ENCODE assay signal across 22 cellular contexts in the genomic region with DNA sequence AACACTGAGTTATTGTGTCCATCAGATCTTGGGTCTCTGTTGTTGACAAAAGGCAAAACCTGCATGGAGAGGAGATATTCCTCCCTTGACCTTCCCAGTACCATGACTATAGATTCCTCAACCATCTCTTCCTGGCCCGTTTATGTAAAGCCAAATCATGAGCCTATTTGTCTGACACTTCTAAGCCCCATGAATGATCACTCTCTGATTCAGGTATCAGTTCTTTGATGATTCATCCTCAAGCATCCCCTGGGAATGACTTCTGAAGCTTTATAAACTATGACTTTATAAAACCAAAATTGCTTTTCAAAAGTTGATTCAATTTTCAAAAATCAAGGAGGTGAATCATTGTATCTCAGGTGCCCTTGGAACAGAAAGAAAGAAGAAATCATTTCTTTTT.
"Had no signal": no experiment of that assay in that cellular context is flagged by ENCODE, and none has a peak within 500 bp of the region (broad histone marks: within the 10 kb centered on the region; RNA-seq: fewer than 3 reads in every experiment).

No MANE protein-coding gene starts in this region.

- H3K27ac ChIP-seq: spleen, thoracic aorta, WERI-Rb-1 had no signal

- H3K4me1 ChIP-seq: spleen had no signal

- H3K9me3 ChIP-seq: spleen, thoracic aorta had no signal

- H3K36me3 Mint-ChIP-seq: activated naive CD8-positive, alpha-beta T cell treated with anti-CD3 and anti-CD28 coated beads, Interleukin-2, amount 10 ng/mL, durations not matched to agents 7 days and 5 days; natural killer cell treated with Interleukin-12 subunit alpha and Interleukin-12 subunit beta and Interleukin-15 and Interleukin-18, amount 100 ng/mL, for 72 hours; type B pancreatic cell had no signal

- FAIRE-seq: endometrium, frontal cortex, TTC549 had no signal

- H3K36me3 ChIP-seq: spleen, thoracic aorta, WERI-Rb-1 had no signal

- H3K27me3 Mint-ChIP-seq: dendritic cell treated with granulocyte-macrophage colony-stimulating factor and Interleukin-4, amounts not matched to agents 40 ng/mL and 50 ng/mL, for 4 days; progenitor cell of endocrine pancreas had no signal

- H3K4me1 Mint-ChIP-seq: activated naive CD8-positive, alpha-beta T cell treated with anti-CD3 and anti-CD28 coated beads, Interleukin-2, amount 10 ng/mL, durations not matched to agents 7 days and 5 days had no signal

- H3K27ac Mint-ChIP-seq: activated naive CD8-positive, alpha-beta T cell treated with anti-CD3 and anti-CD28 coated beads, Interleukin-2, amount 10 ng/mL, durations not matched to agents 7 days and 5 days; dendritic cell treated with granulocyte-macrophage colony-stimulating factor and Interleukin-4, amounts not matched to agents 40 ng/mL and 50 ng/mL, for 4 days; natural killer cell treated with Interleukin-12 subunit alpha and Interleukin-12 subunit beta and Interleukin-15 and Interleukin-18, amount 100 ng/mL, for 72 hours; progenitor cell of endocrine pancreas; type B pancreatic cell had no signal

- ATAC-seq: left ventricle myocardium superior; natural killer cell treated with Interleukin-12 subunit alpha and Interleukin-12 subunit beta and Interleukin-15 and Interleukin-18, amount 100 ng/mL, for 72 hours had no signal

- H3K4me3 ChIP-seq: spleen, thoracic aorta had no signal

- H3K9me3 Mint-ChIP-seq: activated naive CD8-positive, alpha-beta T cell treated with anti-CD3 and anti-CD28 coated beads, Interleukin-2, amount 10 ng/mL, durations not matched to agents 7 days and 5 days; dendritic cell treated with granulocyte-macrophage colony-stimulating factor and Interleukin-4, amounts not matched to agents 40 ng/mL and 50 ng/mL, for 4 days; natural killer cell treated with Interleukin-12 subunit alpha and Interleukin-12 subunit beta and Interleukin-15 and Interleukin-18, amount 100 ng/mL, for 72 hours; type B pancreatic cell had no signal

- H3K4me3 Mint-ChIP-seq: activated naive CD8-positive, alpha-beta T cell treated with anti-CD3 and anti-CD28 coated beads, Interleukin-2, amount 10 ng/mL, durations not matched to agents 7 days and 5 days; dendritic cell treated with granulocyte-macrophage colony-stimulating factor and Interleukin-4, amounts not matched to agents 40 ng/mL and 50 ng/mL, for 4 days; natural killer cell treated with Interleukin-12 subunit alpha and Interleukin-12 subunit beta and Interleukin-15 and Interleukin-18, amount 100 ng/mL, for 72 hours; type B pancreatic cell had no signal

- DNase-seq: activated CD4-positive, alpha-beta T cell treated with anti-CD3 and anti-CD28 coated beads, Interleukin-2, amount 50 U/mL, for 1 hour; activated CD4-positive, CD25-positive, alpha-beta regulatory T cell treated with anti-CD3 and anti-CD28 coated beads, Interleukin-2, amount 50 U/mL, for 72 hours; activated naive CD8-positive, alpha-beta T cell treated with anti-CD3 and anti-CD28 coated beads, Interleukin-2, amount 10 ng/mL, durations not matched to agents 7 days and 5 days; activated T-cell treated with anti-CD3 and anti-CD28 coated beads, Interleukin-2, amount 50 U/mL, for 1 hour; amygdala; effector CD4-positive, alpha-beta T cell; hippocampal formation; left ventricle myocardium superior; midbrain; spleen; stimulated activated CD4-positive, alpha-beta T cell treated with anti-CD3 and anti-CD28 coated beads, Interleukin-4, amount 100 ng/mL, for 1 hour; stimulated activated naive CD4-positive, alpha-beta T cell; T-helper 1 cell; WERI-Rb-1 had no signal
